Comparison of ENCODE assay signal across 8 cellular contexts in the genomic region with DNA sequence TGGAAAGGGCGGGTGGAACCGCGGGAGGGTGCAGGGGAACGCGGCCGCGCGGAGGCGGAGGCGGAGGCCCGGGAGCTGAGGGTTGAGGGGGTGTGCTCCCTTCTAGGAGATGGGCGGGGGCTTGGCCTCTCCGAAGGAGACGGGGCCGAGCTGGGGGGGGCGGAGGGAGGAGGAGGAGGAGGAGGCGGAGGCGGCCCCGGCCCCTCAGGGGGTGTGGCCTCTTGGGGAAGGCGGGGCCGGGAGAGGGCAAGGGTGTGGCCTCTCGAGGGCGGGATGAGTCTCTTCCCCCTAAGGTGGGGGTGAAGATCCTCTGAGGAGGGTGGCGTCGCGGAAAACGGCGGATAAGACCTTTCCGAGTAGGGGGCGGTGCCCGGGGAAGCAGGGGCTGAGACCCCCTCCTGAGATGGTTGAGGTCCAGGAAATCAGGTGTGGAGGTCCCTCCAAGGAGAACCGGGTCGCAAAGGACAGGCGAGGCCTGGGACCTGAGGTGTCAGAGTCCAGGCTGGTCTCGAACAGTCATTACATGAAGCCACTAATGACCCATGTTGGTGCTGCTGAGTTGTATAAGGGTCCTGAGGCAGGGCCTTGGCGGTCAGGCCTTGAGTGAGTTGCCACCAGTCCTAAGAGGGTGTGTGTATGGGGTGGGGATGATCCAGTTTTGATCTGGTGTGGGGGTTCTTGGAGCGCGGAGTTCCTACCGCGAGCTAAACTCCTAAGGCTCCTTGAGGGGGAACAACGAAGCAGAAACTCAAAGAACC. TPM values are rescaled to one million over a fixed set of nuclear protein-coding genes. Genes with fewer than 3 reads are reported as not detected.
A peak's percentile ranks its signal among the peaks of the same experiment; 100 is the strongest.
DNase-seq lines count a peak whose midpoint lies in the region; ATAC-seq and TF ChIP-seq lines count a peak whose summit lies in the region.

No MANE protein-coding gene starts in this region.

- in situ Hi-C loops in KBM-7 (cut with MboI; ENCODE audit: low pct_unique_long_range_greater_than_20kb, low sequenced_read_pairs) = no loop called here

- TF ChIP-seq EP300 in ovary (IDR thresholded peaks at IDR 0.05) = no peak

- H3K9me3 ChIP-seq in DND-41 (ENCODE audit: insufficient read depth, low read length, severe bottlenecking) (no peaks in the 10 kb centered on the region), ovary (no peaks in the 10 kb centered on the region), tibial artery (no peaks in the 10 kb centered on the region)

- peak; percentile 94 for DNase-seq in DND-41
- peak; percentile 91 for DNase-seq in KBM-7
- peak; percentile 63 for DNase-seq in SKM-1 (lab: John Stamatoyannopoulos, UW; ENCODE audit: unreplicated experiment)
- DNase-seq in head of caudate nucleus = peak; percentile 43 to 92 (median 83)
- DNase-seq in ovary = peak; percentile 92 to 95 (median 94)
- DNase-seq in tibial artery = peak; percentile 87 to 94

- peak overlapping the region; percentile 69 to 86; a peak in 3 of 4 replicates for H3K4me3 ChIP-seq in DND-41 (ENCODE audit: low read depth in 1 of 2, low read length in 2 of 2)
- peak overlapping the region; percentile 69 for H3K4me3 ChIP-seq in ovary
- peak overlapping the region; percentile 72 to 77 for H3K4me3 ChIP-seq in tibial artery

- H3K9ac ChIP-seq in DND-41 (ENCODE audit: low read depth, low read length) = peak overlapping the region; percentile 98

- peaks cover 48% of the 10 kb centered on the region for H4K20me1 ChIP-seq in DND-41 (ENCODE audit: insufficient read depth, low read length)

- WGBS in ovary, 3 donors = 4 to 9% (median 4%) methylated on average over 41 of the region's 41 CpGs

- peak overlapping the region; percentile 99 for H3K27ac ChIP-seq in DND-41 (ENCODE audit: low read length)
- peak overlapping the region; percentile 91 to 97 for H3K27ac ChIP-seq in ovary
- H3K27ac ChIP-seq in tibial artery = peak overlapping the region; percentile 92 to 97

- no peaks in the 10 kb centered on the region for H3K27me3 Mint-ChIP-seq in activated naive CD8-positive, alpha-beta T cell

- intact Hi-C loops in head of caudate nucleus (cut with DNase I) (no loop called here), ovary (cut with DNase I) (loop anchor here in 1 of 4 donors (2.0 kb wide), 1 partner anchor 17 kb away; the partner anchor contains the start of gene P4HTM), tibial artery (cut with DNase I; ENCODE audit: low total_unique reads) (no loop called here)

- peak overlapping the region; percentile 93 for H2AFZ ChIP-seq in DND-41 (ENCODE audit: low read depth, low read length)

- TF ChIP-seq POLR2A in ovary (IDR thresholded peaks at IDR 0.05) = no peak

- ATAC-seq in DND-41 (ENCODE audit: insufficient read depth, low read depth) = peak; percentile 71
- ATAC-seq in GM21619 (IDR thresholded peaks at IDR 0.05; ENCODE audit: unreplicated experiment) = peak; percentile 30

- no peaks in the 10 kb centered on the region for H3K9me3 Mint-ChIP-seq in activated naive CD8-positive, alpha-beta T cell (ENCODE audit: low read depth)

- H3K27me3 ChIP-seq in DND-41 (ENCODE audit: insufficient read depth, low read length, poor library complexity) (no peaks in the 10 kb centered on the region), ovary (no peaks in the 10 kb centered on the region), tibial artery (no peaks in the 10 kb centered on the region)

- peak overlapping the region; percentile 75 for H3K4me2 ChIP-seq in DND-41 (ENCODE audit: insufficient read depth, low read length)

- peaks cover 29% of the 10 kb centered on the region for H3K4me1 Mint-ChIP-seq in activated naive CD8-positive, alpha-beta T cell (ENCODE audit: low read depth)

- H3K4me1 ChIP-seq in DND-41 (ENCODE audit: insufficient read depth, low read length) = peaks cover 35% of the 10 kb centered on the region
- peaks cover 6% of the 10 kb centered on the region for H3K4me1 ChIP-seq in ovary (ENCODE audit: insufficient read depth)
- peaks cover 0 to 28% (median 18%) of the 10 kb centered on the region in 4 donors for H3K4me1 ChIP-seq in tibial artery

- H3K36me3 ChIP-seq in DND-41 (ENCODE audit: insufficient read depth, low read length) = peaks cover 32% of the 10 kb centered on the region
- no peaks in the 10 kb centered on the region for H3K36me3 ChIP-seq in ovary
- H3K36me3 ChIP-seq in tibial artery = peaks cover 0 to 46% (median 16%) of the 10 kb centered on the region in 3 donors

- no peaks in the 10 kb centered on the region for H3K36me3 Mint-ChIP-seq in activated naive CD8-positive, alpha-beta T cell

- no peak for TF ChIP-seq CTCF in DND-41 (IDR thresholded peaks at IDR 0.05; ENCODE audit: borderline replicate concordance, extremely low read depth, low read length, poor library complexity, severe bottlenecking)
- no peak for TF ChIP-seq CTCF in ovary (IDR thresholded peaks at IDR 0.05)
- TF ChIP-seq CTCF in tibial artery (IDR thresholded peaks at IDR 0.05) = no peak

- peak overlapping the region; percentile 99 for H3K4me3 Mint-ChIP-seq in activated naive CD8-positive, alpha-beta T cell

- peaks cover 55% of the 10 kb centered on the region for H3K79me2 ChIP-seq in DND-41 (ENCODE audit: insufficient read depth, low read length)

- peak overlapping the region; percentile 100 for H3K27ac Mint-ChIP-seq in activated naive CD8-positive, alpha-beta T cell

RNA-seq across cellular contexts. Expression of gene WDR6, which starts 0.8 kb away (rescaled TPM):
- 100 to 1,000 TPM; 116 to 289 (median 230) TPM for total RNA-seq in ovary
- polyA plus RNA-seq in ovary = 100 to 1,000 TPM; 109 to 196 TPM

RNA-seq across cellular contexts. Expression of gene DALRD3, which starts 10.4 kb away (rescaled TPM):
- 10 to 100 TPM; 21.1 to 74.9 (median 27.5) TPM for total RNA-seq in ovary
- polyA plus RNA-seq in ovary = 10 to 100 TPM; 23.0 to 33.1 TPM

RNA-seq across cellular contexts. Expression of gene NDUFAF3, which starts 14.0 kb away (rescaled TPM):
- total RNA-seq in ovary = 100 to 1,000 TPM in 3 of 7 donors, 10 to 100 TPM in 4; 77.4 to 132 (median 96.3) TPM
- polyA plus RNA-seq in ovary = 10 to 100 TPM; 43.2 to 72.6 TPM

RNA-seq across cellular contexts. Expression of gene P4HTM, which starts 17.9 kb away (rescaled TPM):
- 100 to 1,000 TPM in 1 of 7 donors, 10 to 100 TPM in 6; 31.5 to 125 (median 46.5) TPM for total RNA-seq in ovary
- 10 to 100 TPM; 16.6 to 33.5 TPM for polyA plus RNA-seq in ovary

RNA-seq across cellular contexts. Expression of gene IMPDH2, which starts 21.2 kb away (rescaled TPM):
- 100 to 1,000 TPM; 264 to 523 (median 420) TPM for total RNA-seq in ovary
- 100 to 1,000 TPM; 295 to 381 TPM for polyA plus RNA-seq in ovary

Comparison
In these comparisons a context has a peak if more than half of its experiments do, and no peak if none do; other contexts are left out.
1. Peak in every context shown above with its lines: DNase-seq, ATAC-seq, H3K4me3 ChIP-seq and H3K27ac ChIP-seq.